In the genomic region with DNA sequence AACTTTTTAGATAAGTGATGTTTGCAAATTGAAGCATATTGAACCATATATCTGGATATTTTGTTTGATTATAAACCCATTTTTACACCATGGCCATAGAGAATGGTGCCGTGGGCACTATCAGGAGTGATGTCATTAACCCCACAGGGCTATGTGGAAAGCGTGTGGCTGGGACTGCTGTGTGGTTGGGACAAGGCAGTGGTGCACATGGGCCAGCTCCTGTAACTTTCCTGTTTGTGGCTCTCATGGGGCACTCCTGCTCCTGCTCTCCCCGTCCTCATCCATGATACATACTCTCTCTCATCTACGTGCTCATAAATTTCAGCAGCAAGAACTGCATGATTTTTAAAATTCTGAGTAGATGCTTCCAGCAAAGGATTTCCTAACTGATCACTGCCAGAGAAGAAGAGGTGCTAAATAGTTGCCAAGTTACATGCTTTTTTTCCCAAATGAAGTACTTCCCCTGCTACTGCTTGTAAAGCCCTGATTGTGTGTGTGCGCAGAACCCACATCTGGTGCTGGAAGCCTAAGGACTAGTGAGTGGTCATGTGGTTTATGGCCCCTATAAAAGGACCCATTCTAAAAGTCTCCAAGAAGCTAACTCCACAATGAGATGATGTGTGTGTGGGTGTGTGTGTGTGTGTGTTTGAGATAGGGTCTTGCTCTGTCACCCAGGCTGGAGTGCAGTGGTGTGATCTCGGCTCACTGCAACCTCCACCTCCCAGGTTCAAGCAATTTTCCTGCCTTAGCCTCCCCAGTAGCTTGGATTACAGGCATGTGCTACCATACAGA, we compare ENCODE assay signal across 1 cellular context.
TF ChIP-seq lines count a peak whose summit lies in the region.

No MANE protein-coding gene starts in this region.

TF ChIP-seq in K562, 482 proteins besides CTCF, POLR2A, EP300 and RAD21:
- TF ChIP-seq ZNF121 (CRISPR knock-in tag; conservative IDR thresholded peaks at IDR 0.05) (no peak), CBFA2T3 (IDR thresholded peaks at IDR 0.05) (peak; percentile 84), CBFA2T2 (conservative IDR thresholded peaks at IDR 0.05) (peak; percentile 72), TFE3 (CRISPR knock-in tag; IDR thresholded peaks at IDR 0.05) (no peak), ZNF239 (CRISPR knock-in tag; IDR thresholded peaks at IDR 0.05) (no peak), HDAC1 (IDR thresholded peaks at IDR 0.05) (0 out of 4 replicates have a peak, but pooled peaks of 1 of the 2 experiments have one; percentile 18), ZFP30 (CRISPR knock-in tag; IDR thresholded peaks at IDR 0.05; ENCODE audit: borderline replicate concordance) (no peak), DPF2 (IDR thresholded peaks at IDR 0.05) (peak; percentile 79), BCOR (IDR thresholded peaks at IDR 0.05) (no peak), KDM1A (IDR thresholded peaks at IDR 0.05) (peak in 1 of 2 experiments; percentile 36; a peak in 1 of 4 replicates), PRPF4 (IDR thresholded peaks at IDR 0.05; ENCODE audit: insufficient read depth, low read depth, low read length, poor library complexity, severe bottlenecking) (no peak), SMARCC2 (IDR thresholded peaks at IDR 0.05; ENCODE audit: low read depth) (no peak), ZNF445 (CRISPR knock-in tag; IDR thresholded peaks at IDR 0.05; ENCODE audit: low read depth) (no peak), ZNF780A (CRISPR knock-in tag; IDR thresholded peaks at IDR 0.05) (no peak), IRF1 (CRISPR knock-in tag; IDR thresholded peaks at IDR 0.05; ENCODE audit: borderline replicate concordance) (no peak), SMARCA4 (IDR thresholded peaks at IDR 0.05) (peak; percentile 67), NCOR1 (IDR thresholded peaks at IDR 0.05) (peak; percentile 36; the same call in 1 of the 2 replicates), ZNF431 (CRISPR knock-in tag; IDR thresholded peaks at IDR 0.05) (no peak), TCF3 (CRISPR knock-in tag; IDR thresholded peaks at IDR 0.05) (peak; percentile 63), SP2 (IDR thresholded peaks at IDR 0.05; ENCODE audit: extremely low read depth, low read depth, low read length, poor library complexity, severe bottlenecking) (no peak), ARID1B (IDR thresholded peaks at IDR 0.05) (peak; percentile 82), ZNF274 (IDR thresholded peaks at IDR 0.05; ENCODE audit: borderline replicate concordance, low read depth, low read length) (no peak), NFYB (IDR thresholded peaks at IDR 0.05; ENCODE audit: extremely low read depth, insufficient read length) (no peak), TAL1 (IDR thresholded peaks at IDR 0.05) (peak; percentile 65; the same call in 1 of the 2 replicates), ILF3 (IDR thresholded peaks at IDR 0.05; ENCODE audit: borderline replicate concordance) (no peak), EGR1 (conservative IDR thresholded peaks at IDR 0.05) (peak; percentile 87)
- TF ChIP-seq, protein P1, sequence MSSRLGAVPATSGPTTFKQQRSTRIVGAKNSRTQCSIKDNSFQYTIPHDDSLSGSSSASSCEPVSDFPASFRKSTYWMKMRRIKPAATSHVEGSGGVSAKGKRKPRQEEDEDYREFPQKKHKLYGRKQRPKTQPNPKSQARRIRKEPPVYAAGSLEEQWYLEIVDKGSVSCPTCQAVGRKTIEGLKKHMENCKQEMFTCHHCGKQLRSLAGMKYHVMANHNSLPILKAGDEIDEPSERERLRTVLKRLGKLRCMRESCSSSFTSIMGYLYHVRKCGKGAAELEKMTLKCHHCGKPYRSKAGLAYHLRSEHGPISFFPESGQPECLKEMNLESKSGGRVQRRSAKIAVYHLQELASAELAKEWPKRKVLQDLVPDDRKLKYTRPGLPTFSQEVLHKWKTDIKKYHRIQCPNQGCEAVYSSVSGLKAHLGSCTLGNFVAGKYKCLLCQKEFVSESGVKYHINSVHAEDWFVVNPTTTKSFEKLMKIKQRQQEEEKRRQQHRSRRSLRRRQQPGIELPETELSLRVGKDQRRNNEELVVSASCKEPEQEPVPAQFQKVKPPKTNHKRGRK (tag; IDR thresholded peaks at IDR 0.05): no peak
- TF ChIP-seq, protein P2, sequence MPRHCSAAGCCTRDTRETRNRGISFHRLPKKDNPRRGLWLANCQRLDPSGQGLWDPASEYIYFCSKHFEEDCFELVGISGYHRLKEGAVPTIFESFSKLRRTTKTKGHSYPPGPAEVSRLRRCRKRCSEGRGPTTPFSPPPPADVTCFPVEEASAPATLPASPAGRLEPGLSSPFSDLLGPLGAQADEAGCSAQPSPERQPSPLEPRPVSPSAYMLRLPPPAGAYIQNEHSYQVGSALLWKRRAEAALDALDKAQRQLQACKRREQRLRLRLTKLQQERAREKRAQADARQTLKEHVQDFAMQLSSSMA (CRISPR knock-in tag; IDR thresholded peaks at IDR 0.05): no peak
